ENCODE assay signal across 8 cellular contexts in genomic region chr10:97713828-97714400, GRCh38. TPM values are rescaled to one million over a fixed set of nuclear protein-coding genes. Genes with fewer than 3 reads are reported as not detected.
DNase-seq lines count a peak whose midpoint lies in the region; ATAC-seq, FAIRE-seq and TF ChIP-seq lines count a peak whose summit lies in the region.

No MANE protein-coding gene starts in this region.

- H3K4me1 Mint-ChIP-seq in activated CD8-positive, alpha-beta T cell treated with anti-CD3 and anti-CD28 coated beads, Interleukin-2, amount 10 ng/mL, durations not matched to agents 7 days and 5 days (ENCODE audit: low read depth): peaks cover 20% of the 10 kb centered on the region
- H3K4me1 Mint-ChIP-seq in endothelial cell (ENCODE audit: unreplicated experiment) (peaks cover 29% of the 10 kb centered on the region), mesothelial cell of epicardium (peaks cover 53% of the 10 kb centered on the region)
- H3K4me1 Mint-ChIP-seq in stimulated activated effector memory CD8-positive, alpha-beta T cell treated with anti-CD3 and anti-CD28 coated beads, Interleukin-12 subunit alpha, Interleukin-12 subunit beta, amount 100 ng/mL, for 72 hours: peaks cover 13% of the 10 kb centered on the region

- peak; percentile 90 for DNase-seq in 8988T
- peak; percentile 81 for DNase-seq in GM12891 (ENCODE audit: insufficient read length, low spot score)
- DNase-seq in NCI-H226: peak; percentile 63
- DNase-seq in activated CD8-positive, alpha-beta T cell treated with anti-CD3 and anti-CD28 coated beads, Interleukin-2, amount 10 ng/mL, durations not matched to agents 7 days and 5 days: peak; percentile 64
- DNase-seq in endothelial cell (ENCODE audit: low spot score): peak; percentile 54
- DNase-seq in mesothelial cell of epicardium (ENCODE audit: low spot score in 2 of 2, unreplicated experiment in 2 of 2): peak; percentile 45 to 74
- DNase-seq in stimulated activated effector memory CD8-positive, alpha-beta T cell treated with anti-CD3 and anti-CD28 coated beads, Interleukin-12 subunit alpha, Interleukin-12 subunit beta, amount 100 ng/mL, for 72 hours (ENCODE audit: low spot score in 2 of 2): peak; percentile 43 to 68

- peak; percentile 67 for ATAC-seq in HG02884 (IDR thresholded peaks at IDR 0.05; ENCODE audit: unreplicated experiment)
- ATAC-seq in activated CD8-positive, alpha-beta T cell treated with anti-CD3 and anti-CD28 coated beads, Interleukin-2, amount 10 ng/mL, durations not matched to agents 7 days and 5 days: peak; percentile 86
- ATAC-seq in stimulated activated effector memory CD8-positive, alpha-beta T cell treated with anti-CD3 and anti-CD28 coated beads, Interleukin-12 subunit alpha, Interleukin-12 subunit beta, amount 100 ng/mL, for 72 hours: peak; percentile 83

- peak; percentile 97 for FAIRE-seq in GM12891 (lab: Jason Lieb, UNC)

- no peaks in the 10 kb centered on the region for H3K36me3 Mint-ChIP-seq in activated CD8-positive, alpha-beta T cell treated with anti-CD3 and anti-CD28 coated beads, Interleukin-2, amount 10 ng/mL, durations not matched to agents 7 days and 5 days (ENCODE audit: low read depth)
- H3K36me3 Mint-ChIP-seq in endothelial cell (ENCODE audit: low read depth, unreplicated experiment) (peaks cover 15% of the 10 kb centered on the region), mesothelial cell of epicardium (peaks cover 11% of the 10 kb centered on the region)
- H3K36me3 Mint-ChIP-seq in stimulated activated effector memory CD8-positive, alpha-beta T cell treated with anti-CD3 and anti-CD28 coated beads, Interleukin-12 subunit alpha, Interleukin-12 subunit beta, amount 100 ng/mL, for 72 hours: no peaks in the 10 kb centered on the region

- H3K4me3 Mint-ChIP-seq in activated CD8-positive, alpha-beta T cell treated with anti-CD3 and anti-CD28 coated beads, Interleukin-2, amount 10 ng/mL, durations not matched to agents 7 days and 5 days: peak overlapping the region; percentile 98
- H3K4me3 Mint-ChIP-seq in endothelial cell (ENCODE audit: unreplicated experiment) (peak overlapping the region; percentile 96), mesothelial cell of epicardium (peak overlapping the region; percentile 98)
- peak overlapping the region; percentile 95 for H3K4me3 Mint-ChIP-seq in stimulated activated effector memory CD8-positive, alpha-beta T cell treated with anti-CD3 and anti-CD28 coated beads, Interleukin-12 subunit alpha, Interleukin-12 subunit beta, amount 100 ng/mL, for 72 hours

- CTCF ChIA-PET in activated CD8-positive, alpha-beta T cell treated with anti-CD3 and anti-CD28 coated beads, Interleukin-2, amount 10 ng/mL, durations not matched to agents 7 days and 5 days (lab: Charles Lee): interaction anchor here (0.9 to 11.1 kb wide), 8 partner anchors 10 to 155 kb away, joined by 3 to 171 read pairs (median 7); partner anchors contain the start of genes ANKRD2, AVPI1 and ZFYVE27

- TF ChIP-seq CTCF in endothelial cell (IDR thresholded peaks at IDR 0.05; ENCODE audit: unreplicated experiment) (no peak), mesothelial cell of epicardium (IDR thresholded peaks at IDR 0.05; ENCODE audit: unreplicated experiment) (no peak)

- no peaks in the 10 kb centered on the region for H3K9me3 Mint-ChIP-seq in activated CD8-positive, alpha-beta T cell treated with anti-CD3 and anti-CD28 coated beads, Interleukin-2, amount 10 ng/mL, durations not matched to agents 7 days and 5 days (ENCODE audit: insufficient read depth)
- H3K9me3 Mint-ChIP-seq in endothelial cell (ENCODE audit: unreplicated experiment): no peaks in the 10 kb centered on the region
- no peaks in the 10 kb centered on the region for H3K9me3 Mint-ChIP-seq in mesothelial cell of epicardium
- no peaks in the 10 kb centered on the region for H3K9me3 Mint-ChIP-seq in stimulated activated effector memory CD8-positive, alpha-beta T cell treated with anti-CD3 and anti-CD28 coated beads, Interleukin-12 subunit alpha, Interleukin-12 subunit beta, amount 100 ng/mL, for 72 hours

- POLR2A ChIA-PET in activated CD8-positive, alpha-beta T cell treated with anti-CD3 and anti-CD28 coated beads, Interleukin-2, amount 10 ng/mL, durations not matched to agents 7 days and 5 days (lab: Charles Lee): interaction anchor here (0.7 to 1.9 kb wide), 4 partner anchors 10 to 27 kb away, joined by 3 to 6 read pairs (median 3); partner anchors contain the start of genes AVPI1 and ZFYVE27

- H3K27me3 Mint-ChIP-seq in activated CD8-positive, alpha-beta T cell treated with anti-CD3 and anti-CD28 coated beads, Interleukin-2, amount 10 ng/mL, durations not matched to agents 7 days and 5 days (ENCODE audit: low read depth): peaks cover 29% of the 10 kb centered on the region
- peaks cover 12% of the 10 kb centered on the region for H3K27me3 Mint-ChIP-seq in endothelial cell (ENCODE audit: unreplicated experiment)
- H3K27me3 Mint-ChIP-seq in mesothelial cell of epicardium (ENCODE audit: low read depth): no peaks in the 10 kb centered on the region

- 0 out of 2 replicates have a peak, but pooled peaks have one; percentile 20 for TF ChIP-seq POLR2A in GM12891 (IDR thresholded peaks at IDR 0.05; ENCODE audit: low read depth, low read length)

- peak overlapping the region; percentile 86 for H3K27ac Mint-ChIP-seq in activated CD8-positive, alpha-beta T cell treated with anti-CD3 and anti-CD28 coated beads, Interleukin-2, amount 10 ng/mL, durations not matched to agents 7 days and 5 days
- H3K27ac Mint-ChIP-seq in endothelial cell (ENCODE audit: unreplicated experiment) (no peak overlapping the region), mesothelial cell of epicardium (peak overlapping the region; percentile 100)
- H3K27ac Mint-ChIP-seq in stimulated activated effector memory CD8-positive, alpha-beta T cell treated with anti-CD3 and anti-CD28 coated beads, Interleukin-12 subunit alpha, Interleukin-12 subunit beta, amount 100 ng/mL, for 72 hours: peak overlapping the region; percentile 88

TF ChIP-seq in GM12891, 5 proteins besides CTCF, POLR2A, EP300 and RAD21:
- TF ChIP-seq PAX5 (IDR thresholded peaks at IDR 0.05; ENCODE audit: insufficient read depth, low read length, severe bottlenecking) (no peak), SPI1 (IDR thresholded peaks at IDR 0.05; ENCODE audit: low read depth, low read length) (no peak), TAF1 (IDR thresholded peaks at IDR 0.05; ENCODE audit: low read depth, low read length) (no peak), POU2F2 (IDR thresholded peaks at IDR 0.05; ENCODE audit: low read depth, low read length) (no peak), POLR2AphosphoS5 (IDR thresholded peaks at IDR 0.05; ENCODE audit: low read depth, low read length) (no peak)

RNA-seq across cellular contexts. Expression of gene MARVELD1, which starts 0.4 kb away (rescaled TPM):
- polyA plus RNA-seq in GM12891 (2012; ENCODE audit: low read depth, missing spikeins): 1.5 TPM
- total RNA-seq in activated CD8-positive, alpha-beta T cell treated with anti-CD3 and anti-CD28 coated beads, Interleukin-2, amount 10 ng/mL, durations not matched to agents 7 days and 5 days: 1 to 10 TPM; 2.2 to 2.4 TPM
- total RNA-seq in endothelial cell (ENCODE audit: unreplicated experiment) (21.0 TPM), mesothelial cell of epicardium (72.5 to 75.4 TPM (median 75.4 TPM) in 3 replicates)

RNA-seq across cellular contexts. Expression of gene ZFYVE27, which starts 23.0 kb away (rescaled TPM):
- polyA plus RNA-seq in GM12891 (2012; ENCODE audit: low read depth, missing spikeins): 14.6 TPM
- 10 to 100 TPM; 23.8 to 27.3 TPM for total RNA-seq in activated CD8-positive, alpha-beta T cell treated with anti-CD3 and anti-CD28 coated beads, Interleukin-2, amount 10 ng/mL, durations not matched to agents 7 days and 5 days
- total RNA-seq in endothelial cell (ENCODE audit: unreplicated experiment) (19.2 TPM), mesothelial cell of epicardium (39.6 to 40.7 TPM (median 39.9 TPM) in 3 replicates)

RNA-seq across cellular contexts. Expression of gene AVPI1, which starts 26.9 kb away (rescaled TPM):
- polyA plus RNA-seq in GM12891 (2012; ENCODE audit: low read depth, missing spikeins): 0.77 TPM
- 1 to 10 TPM; 1.1 to 1.7 TPM for total RNA-seq in activated CD8-positive, alpha-beta T cell treated with anti-CD3 and anti-CD28 coated beads, Interleukin-2, amount 10 ng/mL, durations not matched to agents 7 days and 5 days
- 0.67 TPM for total RNA-seq in endothelial cell (ENCODE audit: unreplicated experiment)
- total RNA-seq in mesothelial cell of epicardium: 7.8 to 9.0 TPM (median 7.9 TPM) in 3 replicates

RNA-seq across cellular contexts. Expression of gene SFRP5, which starts 57.9 kb away (rescaled TPM):
- polyA plus RNA-seq in GM12891 (2012; ENCODE audit: low read depth, missing spikeins): not detected
- under 1 TPM; 0.24 to 0.42 TPM for total RNA-seq in activated CD8-positive, alpha-beta T cell treated with anti-CD3 and anti-CD28 coated beads, Interleukin-2, amount 10 ng/mL, durations not matched to agents 7 days and 5 days
- 3.5 TPM for total RNA-seq in endothelial cell (ENCODE audit: unreplicated experiment)
- 0.69 to 1.1 TPM (median 0.86 TPM) in 3 replicates for total RNA-seq in mesothelial cell of epicardium

Comparison
In these comparisons a context has a peak if more than half of its experiments do, and no peak if none do; other contexts are left out.
1. Peak in every context shown above with its lines: DNase-seq and ATAC-seq.